In genomic region chr6:116106146-116106545, GRCh38 we compare ENCODE assay signal across 25 cellular contexts. TPM values are rescaled to one million over a fixed set of nuclear protein-coding genes. Genes with fewer than 3 reads are reported as not detected.
DNase-seq lines count a peak whose midpoint lies in the region; ATAC-seq and TF ChIP-seq lines count a peak whose summit lies in the region.
"Had no signal": no experiment of that assay in that cellular context is flagged by ENCODE, and none has a peak within 500 bp of the region (broad histone marks: within the 10 kb centered on the region; RNA-seq: fewer than 3 reads in every experiment).

No MANE protein-coding gene starts in this region.

- H3K27me3 ChIP-seq in A673 (replicated peaks; ENCODE audit: insufficient read depth, low read depth, low read length, poor library complexity) = no peaks in the 10 kb centered on the region
- no peaks in the 10 kb centered on the region for H3K27me3 ChIP-seq in HUES6 (ENCODE audit: control insufficient read depth, insufficient read depth, low read length)
- H3K27me3 ChIP-seq in iPS-20b (ENCODE audit: insufficient read depth, low read length) = no peaks in the 10 kb centered on the region
- H3K27me3 ChIP-seq: body of pancreas, left lung, neutrophil, vagina had no signal

- H3K4me1 ChIP-seq in A673 (ENCODE audit: insufficient read depth, low read length, poor library complexity, severe bottlenecking) = peaks cover 12% of the 10 kb centered on the region
- H3K4me1 ChIP-seq in HUES6 (ENCODE audit: control insufficient read depth, insufficient read depth, low read length) = peaks cover 58% of the 10 kb centered on the region
- H3K4me1 ChIP-seq in iPS-20b (ENCODE audit: insufficient read depth, low read length) = peaks cover 23% of the 10 kb centered on the region

- H3K36me3 ChIP-seq in A673 (ENCODE audit: insufficient read depth, low read length, poor library complexity, severe bottlenecking) (no peaks in the 10 kb centered on the region), HUES6 (ENCODE audit: control insufficient read depth, insufficient read depth, low read length) (peaks cover 29% of the 10 kb centered on the region), iPS-20b (ENCODE audit: insufficient read depth, low read depth, low read length) (peaks cover 32% of the 10 kb centered on the region)

- no peak overlapping the region for H3K27ac ChIP-seq in A673 (ENCODE audit: low read depth, low read length, poor library complexity, severe bottlenecking)
- peak overlapping the region; percentile 80; the same call in 1 of the 2 replicates for H3K27ac ChIP-seq in HUES6 (ENCODE audit: low read depth, low read length)
- H3K27ac ChIP-seq in iPS-20b (ENCODE audit: low read length) = no peak overlapping the region
- H3K27ac ChIP-seq: neutrophil, vagina had no signal

- H3K9ac ChIP-seq in HUES6 (ENCODE audit: low read length) (no peak overlapping the region), iPS-20b (ENCODE audit: low read depth, low read length) (peak overlapping the region; percentile 70; the same call in 1 of the 2 replicates)

- BruUV-seq in A673 (replicated peaks; lab: Mats Ljungman, UMichigan) = no TSS peak

- CTCF ChIA-PET in A673 (lab: Charles Lee) = no interaction called here
- CTCF ChIA-PET in activated naive CD4-positive, alpha-beta T cell treated with anti-CD3 and anti-CD28 coated beads, Interleukin-2, amount 10 ng/mL, durations not matched to agents 7 days and 5 days (lab: Charles Lee) = interaction anchor here (1.1 kb wide), 2 partner anchors 8 to 16 kb away, joined by 3 read pairs; no protein-coding TSS in a partner anchor

- ATAC-seq in HG02981 (IDR thresholded peaks at IDR 0.05; ENCODE audit: unreplicated experiment) = no peak
- ATAC-seq: activated naive CD4-positive, alpha-beta T cell treated with anti-CD3 and anti-CD28 coated beads, Interleukin-2, amount 50 U/mL, for 72 hours; CD8-positive, alpha-beta T cell; T-cell had no signal

- no peaks in the 10 kb centered on the region for H3K36me3 Mint-ChIP-seq in brain
- H3K36me3 Mint-ChIP-seq in activated naive CD4-positive, alpha-beta T cell treated with anti-CD3 and anti-CD28 coated beads, Interleukin-2, amount 10 ng/mL, durations not matched to agents 7 days and 5 days = peaks cover 19% of the 10 kb centered on the region

- H3K9me3 ChIP-seq in A673 (ENCODE audit: low read depth, low read length, poor library complexity, severe bottlenecking) (no peaks in the 10 kb centered on the region), HUES6 (ENCODE audit: control insufficient read depth, insufficient read depth, low read depth, low read length) (no peaks in the 10 kb centered on the region), iPS-20b (ENCODE audit: insufficient read depth, low read depth, low read length) (no peaks in the 10 kb centered on the region)
- H3K9me3 ChIP-seq: body of pancreas, left lung, neutrophil, vagina had no signal

- DNase-seq in A673 (ENCODE audit: low spot score) (peak; percentile 20), NCI-H1930 (lab: John Stamatoyannopoulos, UW) (no peak), NCI-H1694 (lab: John Stamatoyannopoulos, UW) (no peak)
- DNase-seq in activated naive CD4-positive, alpha-beta T cell treated with anti-CD3 and anti-CD28 coated beads, Interleukin-2, amount 10 ng/mL, durations not matched to agents 7 days and 5 days = no peak
- DNase-seq: activated CD4-positive, alpha-beta T cell treated with anti-CD3 and anti-CD28 coated beads, Interleukin-2, amount 50 U/mL, for 1 hour; CD8-positive, alpha-beta T cell; cortex of kidney; DMS53; Kasumi-1; left lung; NCI-H1105 treated with DMSO at 0.1 percent for 48 hours; NCI-H524 treated with DMSO at 0.1 percent for 48 hours; retina; Right ventricle myocardium superior; stimulated activated CD4-positive, alpha-beta T cell treated with anti-CD3 and anti-CD28 coated beads, Interleukin-15, amount 100 ng/mL, for 24 hours; T-cell had no signal

- no peaks in the 10 kb centered on the region for H3K9me3 Mint-ChIP-seq in brain
- H3K9me3 Mint-ChIP-seq in activated naive CD4-positive, alpha-beta T cell treated with anti-CD3 and anti-CD28 coated beads, Interleukin-2, amount 10 ng/mL, durations not matched to agents 7 days and 5 days = no peaks in the 10 kb centered on the region
- H3K9me3 Mint-ChIP-seq: activated naive CD4-positive, alpha-beta T cell treated with anti-CD3 and anti-CD28 coated beads, Interleukin-2, amount 50 U/mL, for 72 hours; CD8-positive, alpha-beta T cell; T-cell had no signal

- intact Hi-C loops in A673 (cut with micrococcal nuclease; ENCODE audit: unreplicated experiment) = no loop called here

- H3K4me3 ChIP-seq in A673 (ENCODE audit: low read depth, low read length, poor library complexity, severe bottlenecking) (no peak overlapping the region), HUES6 (ENCODE audit: low read depth, low read length) (0 out of 2 replicates have a peak overlapping the region, but pooled peaks have one; percentile 27), iPS-20b (ENCODE audit: low read length) (peak overlapping the region; percentile 53; the same call in 1 of the 2 replicates)
- H3K4me3 ChIP-seq: body of pancreas, left lung, vagina had no signal

- H3K4me1 Mint-ChIP-seq in brain = peaks cover 47% of the 10 kb centered on the region
- peaks cover 40% of the 10 kb centered on the region for H3K4me1 Mint-ChIP-seq in activated naive CD4-positive, alpha-beta T cell treated with anti-CD3 and anti-CD28 coated beads, Interleukin-2, amount 10 ng/mL, durations not matched to agents 7 days and 5 days

- peak overlapping the region in 3 of 5 experiments; percentile 27 to 87 (median 60) for H3K27ac Mint-ChIP-seq in brain
- H3K27ac Mint-ChIP-seq in activated naive CD4-positive, alpha-beta T cell treated with anti-CD3 and anti-CD28 coated beads, Interleukin-2, amount 10 ng/mL, durations not matched to agents 7 days and 5 days = no peak overlapping the region
- H3K27ac Mint-ChIP-seq: activated naive CD4-positive, alpha-beta T cell treated with anti-CD3 and anti-CD28 coated beads, Interleukin-2, amount 50 U/mL, for 72 hours; CD8-positive, alpha-beta T cell; T-cell had no signal

- H3K27me3 Mint-ChIP-seq in brain = peaks cover 6% of the 10 kb centered on the region
- no peaks in the 10 kb centered on the region for H3K27me3 Mint-ChIP-seq in activated naive CD4-positive, alpha-beta T cell treated with anti-CD3 and anti-CD28 coated beads, Interleukin-2, amount 10 ng/mL, durations not matched to agents 7 days and 5 days
- H3K27me3 Mint-ChIP-seq: T-cell had no signal

- H3K4me3 Mint-ChIP-seq in brain = peak overlapping the region in 1 of 5 experiments; percentile 28
- no peak overlapping the region for H3K4me3 Mint-ChIP-seq in activated naive CD4-positive, alpha-beta T cell treated with anti-CD3 and anti-CD28 coated beads, Interleukin-2, amount 10 ng/mL, durations not matched to agents 7 days and 5 days
- H3K4me3 Mint-ChIP-seq: CD8-positive, alpha-beta T cell; T-cell had no signal

- no peak for TF ChIP-seq CTCF in A673 (conservative IDR thresholded peaks at IDR 0.05; ENCODE audit: low read depth, low read length)
- TF ChIP-seq CTCF in brain (conservative IDR thresholded peaks at IDR 0.05) = no peak

- POLR2A ChIA-PET in A673 (lab: Charles Lee; ENCODE audit: low non-redundant PET) = no interaction called here

RNA-seq across cellular contexts. Expression of gene NT5DC1, which starts 5.5 kb away (rescaled TPM):
- total RNA-seq in A673 (2021) = 37.9 and 47.9 TPM in 2 replicates
- 19.8 TPM for polyA plus RNA-seq in brain (ENCODE audit: insufficient read depth, low read depth, low replicate concordance)

RNA-seq across cellular contexts. Expression of gene COL10A1, which starts 19.8 kb away (rescaled TPM):
- not detected in 2 replicates for total RNA-seq in A673 (2021)
- polyA plus RNA-seq in brain (ENCODE audit: insufficient read depth, low read depth, low replicate concordance) = not detected
- total RNA-seq: activated naive CD4-positive, alpha-beta T cell treated with anti-CD3 and anti-CD28 coated beads, Interleukin-2, amount 50 U/mL, for 72 hours; CD8-positive, alpha-beta T cell; Right ventricle myocardium superior; T-cell; temporal lobe; vagina had no signal

RNA-seq across cellular contexts. Expression of gene FRK, which starts 45.5 kb away (rescaled TPM):
- total RNA-seq in A673 (2021) = 10.0 and 12.3 TPM in 2 replicates
- 0.19 TPM for polyA plus RNA-seq in brain (ENCODE audit: insufficient read depth, low read depth, low replicate concordance)
